Comparison of ENCODE assay signal across 20 cellular contexts in genomic region chr1:69657976-69658375, GRCh38.
DNase-seq lines count a peak whose midpoint lies in the region; ATAC-seq and TF ChIP-seq lines count a peak whose summit lies in the region.
"Had no signal": no experiment of that assay in that cellular context is flagged by ENCODE, and none has a peak within 500 bp of the region (broad histone marks: within the 10 kb centered on the region; RNA-seq: fewer than 3 reads in every experiment).

No MANE protein-coding gene starts in this region.

- H3K9me3 ChIP-seq in adipocyte (ENCODE audit: control insufficient read depth, low read length) (no peaks in the 10 kb centered on the region), upper lobe of left lung (no peaks in the 10 kb centered on the region)
- H3K9me3 ChIP-seq: BE2C; BLaER1 treated with 17β-estradiol and CSF1 and Interleukin-3, amounts not matched to agents 10 nM and 100 nM; Caco-2; HAP-1 had no signal

- H3K27ac ChIP-seq in upper lobe of left lung = no peak overlapping the region
- H3K27ac ChIP-seq: 22Rv1; BLaER1 treated with 17β-estradiol and CSF1 and Interleukin-3, amounts not matched to agents 10 nM and 100 nM had no signal

- ATAC-seq in activated T-cell treated with anti-CD3 and anti-CD28 coated beads, Interleukin-2, amount 50 U/mL, for 72 hours (replicated peaks in 1 of 2) = no peak
- ATAC-seq in upper lobe of left lung (ENCODE audit: low FRiP score in 2 of 2) = no peak

- no peaks in the 10 kb centered on the region for H3K36me3 ChIP-seq in adipocyte (ENCODE audit: control insufficient read depth, insufficient read depth, low read length, severe bottlenecking)
- H3K36me3 ChIP-seq in upper lobe of left lung = no peaks in the 10 kb centered on the region
- H3K36me3 ChIP-seq: BE2C; BLaER1 treated with 17β-estradiol and CSF1 and Interleukin-3, amounts not matched to agents 10 nM and 100 nM; HAP-1 had no signal

- H3K27me3 ChIP-seq in adipocyte (replicated peaks; ENCODE audit: control insufficient read depth, insufficient read depth, low read length) (no peaks in the 10 kb centered on the region), upper lobe of left lung (no peaks in the 10 kb centered on the region)
- H3K27me3 ChIP-seq: BE2C; BLaER1 treated with 17β-estradiol and CSF1 and Interleukin-3, amounts not matched to agents 10 nM and 100 nM had no signal

- no peak for TF ChIP-seq POLR2A in upper lobe of left lung (IDR thresholded peaks at IDR 0.05)

- H3K9me3 Mint-ChIP-seq in activated T-cell treated with anti-CD3 and anti-CD28 coated beads, Interleukin-2, amount 50 U/mL, for 72 hours = peaks cover 1 to 7% of the 10 kb centered on the region in 2 donors
- H3K9me3 Mint-ChIP-seq in mesothelial cell of epicardium = no peaks in the 10 kb centered on the region

- H3K4me1 ChIP-seq in adipocyte (ENCODE audit: control insufficient read depth, insufficient read depth, low read length) (no peaks in the 10 kb centered on the region), upper lobe of left lung (no peaks in the 10 kb centered on the region)
- H3K4me1 ChIP-seq: BE2C, Caco-2, HAP-1 had no signal

- peak overlapping the region; percentile 18 for H3K27ac Mint-ChIP-seq in activated T-cell treated with anti-CD3 and anti-CD28 coated beads, Interleukin-2, amount 50 U/mL, for 72 hours
- no peak overlapping the region for H3K27ac Mint-ChIP-seq in mesothelial cell of epicardium
- H3K27ac Mint-ChIP-seq: CD14-positive monocyte; CD4-positive, alpha-beta memory T cell; HFFc6 had no signal

- H3K9ac ChIP-seq in adipocyte (ENCODE audit: low read length) = no peak overlapping the region
- H3K9ac ChIP-seq: BLaER1 treated with 17β-estradiol and CSF1 and Interleukin-3, amounts not matched to agents 10 nM and 100 nM had no signal

- no peaks in the 10 kb centered on the region for H3K27me3 Mint-ChIP-seq in activated T-cell treated with anti-CD3 and anti-CD28 coated beads, Interleukin-2, amount 50 U/mL, for 72 hours (ENCODE audit: low read depth)
- no peaks in the 10 kb centered on the region for H3K27me3 Mint-ChIP-seq in mesothelial cell of epicardium (ENCODE audit: low read depth)
- H3K27me3 Mint-ChIP-seq: CD4-positive, alpha-beta memory T cell had no signal

- H3K4me1 Mint-ChIP-seq in activated T-cell treated with anti-CD3 and anti-CD28 coated beads, Interleukin-2, amount 50 U/mL, for 72 hours (ENCODE audit: low read depth) = no peaks in the 10 kb centered on the region
- peaks cover 7% of the 10 kb centered on the region for H3K4me1 Mint-ChIP-seq in mesothelial cell of epicardium
- H3K4me1 Mint-ChIP-seq: CD14-positive monocyte; CD4-positive, alpha-beta memory T cell had no signal

- no peak overlapping the region for H3K4me3 Mint-ChIP-seq in activated T-cell treated with anti-CD3 and anti-CD28 coated beads, Interleukin-2, amount 50 U/mL, for 72 hours
- H3K4me3 Mint-ChIP-seq in mesothelial cell of epicardium = no peak overlapping the region
- H3K4me3 Mint-ChIP-seq: CD14-positive monocyte, HFFc6 had no signal

- no peak overlapping the region for H3K4me3 ChIP-seq in adipocyte (ENCODE audit: low read length)
- H3K4me3 ChIP-seq in fibroblast of pulmonary artery (replicated peaks; ENCODE audit: low read depth, low read length) = no peak overlapping the region
- H3K4me3 ChIP-seq in upper lobe of left lung = no peak overlapping the region
- H3K4me3 ChIP-seq: BLaER1 treated with 17β-estradiol and CSF1 and Interleukin-3, amounts not matched to agents 10 nM and 100 nM; HAP-1 had no signal

- H3K36me3 Mint-ChIP-seq in activated T-cell treated with anti-CD3 and anti-CD28 coated beads, Interleukin-2, amount 50 U/mL, for 72 hours (ENCODE audit: insufficient read depth in 2 of 2) = peaks cover 0 to 1% of the 10 kb centered on the region in 2 donors
- H3K36me3 Mint-ChIP-seq in mesothelial cell of epicardium = no peaks in the 10 kb centered on the region
- H3K36me3 Mint-ChIP-seq: CD14-positive monocyte; CD4-positive, alpha-beta memory T cell had no signal

- no peak for TF ChIP-seq EP300 in upper lobe of left lung (IDR thresholded peaks at IDR 0.05)

- TF ChIP-seq CTCF in fibroblast of pulmonary artery (IDR thresholded peaks at IDR 0.05; ENCODE audit: low read length, missing control alignments) (no peak), mesothelial cell of epicardium (IDR thresholded peaks at IDR 0.05; ENCODE audit: unreplicated experiment) (no peak), upper lobe of left lung (IDR thresholded peaks at IDR 0.05) (no peak)

- DNase-seq in activated T-cell treated with anti-CD3 and anti-CD28 coated beads, Interleukin-2, amount 50 U/mL, for 72 hours = no peak
- no peak for DNase-seq in activated T-cell treated with anti-CD3 and anti-CD28 coated beads, Interleukin-2, amount 50 U/mL, for 1 hour
- peak; percentile 2 for DNase-seq in adipocyte (ENCODE audit: low read depth)
- peak; percentile 33 for DNase-seq in fibroblast of pulmonary artery (ENCODE audit: low read depth)
- DNase-seq in NCI-H524 (lab: John Stamatoyannopoulos, UW) = no peak
- DNase-seq in mesothelial cell of epicardium (ENCODE audit: low spot score in 2 of 2, unreplicated experiment in 2 of 2) = no peak
- no peak for DNase-seq in upper lobe of left lung
- DNase-seq: ACHN; AML-193; BE2C; Caco-2; CD4-positive, alpha-beta memory T cell; DMS153; DND-41; GOT3; HFFc6 had no signal

Comparison
In these comparisons a context has a peak if more than half of its experiments do, and no peak if none do; other contexts are left out.
1. DNase-seq: peak in adipocyte (single experiment) and fibroblast of pulmonary artery (single experiment); none in activated T-cell treated with anti-CD3 and anti-CD28 coated beads, Interleukin-2, amount 50 U/mL, for 72 hours (0 of 2), activated T-cell treated with anti-CD3 and anti-CD28 coated beads, Interleukin-2, amount 50 U/mL, for 1 hour (single experiment), NCI-H524 (0 of 2), mesothelial cell of epicardium (0 of 2) and upper lobe of left lung (0 of 2).